In genomic region chr16:71722801-71723536, GRCh38 we compare ENCODE assay signal across 8 cellular contexts. TPM values are rescaled to one million over a fixed set of nuclear protein-coding genes. Genes with fewer than 3 reads are reported as not detected.
DNase-seq lines count a peak whose midpoint lies in the region; ATAC-seq, FAIRE-seq and TF ChIP-seq lines count a peak whose summit lies in the region.

No MANE protein-coding gene starts in this region.

- peak overlapping the region; percentile 69 for H3K9ac ChIP-seq in keratinocyte (ENCODE audit: control insufficient read depth, extremely low read depth, insufficient read depth, low read length)

- H3K9me3 ChIP-seq in keratinocyte (ENCODE audit: control insufficient read depth, low read depth, low read length), result no peaks in the 10 kb centered on the region

- DNase-seq in NCI-H1436 (lab: John Stamatoyannopoulos, UW) (peak; percentile 19), NCI-H1436 treated with DMSO at 0.1 percent for 48 hours (lab: John Stamatoyannopoulos, UW) (no peak), NCI-H128 (lab: John Stamatoyannopoulos, UW; ENCODE audit: unreplicated experiment) (peak; percentile 12), keratinocyte (ENCODE audit: low read depth, low spot score) (peak; percentile 48)
- peak; percentile 9 to 22 (median 14) for DNase-seq in activated CD4-positive, CD25-positive, alpha-beta regulatory T cell (lab: John Stamatoyannopoulos, UW)
- peak; percentile 56 for DNase-seq in central memory CD4-positive, alpha-beta T cell
- DNase-seq in stimulated activated CD4-positive, alpha-beta T cell treated with anti-CD3 and anti-CD28 coated beads, Interleukin-15, amount 100 ng/mL, for 1 hour (ENCODE audit: low read depth in 1 of 2, low spot score in 1 of 2), result peak; percentile 31 to 40

- H3K79me2 ChIP-seq in keratinocyte (ENCODE audit: control insufficient read depth, insufficient read depth, low read length), result peaks cover 28% of the 10 kb centered on the region

- no peak for FAIRE-seq in keratinocyte (lab: Jason Lieb, UNC)

- peak; percentile 34 for ATAC-seq in HG02678 (IDR thresholded peaks at IDR 0.05; ENCODE audit: unreplicated experiment)

- peaks cover 0 to 3% of the 10 kb centered on the region in 2 experiments for H3K36me3 ChIP-seq in keratinocyte (ENCODE audit: control insufficient read depth in 2 of 2, extremely low read depth in 1 of 2, insufficient read depth in 2 of 2, low read length in 2 of 2)

- no peaks in the 10 kb centered on the region for H4K20me1 ChIP-seq in keratinocyte (ENCODE audit: control insufficient read depth, extremely low read depth, insufficient read depth, low read length)

- H3K4me2 ChIP-seq in keratinocyte (ENCODE audit: control insufficient read depth, extremely low read depth, insufficient read depth, low read depth, low read length), result peak overlapping the region; percentile 78

- peak overlapping the region; percentile 72 to 92 (median 83) for H3K4me3 ChIP-seq in keratinocyte (ENCODE audit: control insufficient read depth in 2 of 3, extremely low read depth in 1 of 3, insufficient read depth in 2 of 3, low read depth in 1 of 3, low read length in 3 of 3)

- peak overlapping the region; percentile 94 for H2AFZ ChIP-seq in keratinocyte (ENCODE audit: control insufficient read depth, low read length)

- no peak for TF ChIP-seq CTCF in keratinocyte (optimal IDR thresholded peaks at IDR 0.05 in 1 of 3, IDR thresholded peaks at IDR 0.05 in 1 of 3, conservative IDR thresholded peaks at IDR 0.05 in 1 of 3; ENCODE audit: extremely low read depth in 1 of 3, insufficient read depth in 2 of 3, low read length in 3 of 3)

- peaks cover 11% of the 10 kb centered on the region for H3K4me1 ChIP-seq in keratinocyte (ENCODE audit: control insufficient read depth, extremely low read depth, insufficient read depth, low read length)

- no peaks in the 10 kb centered on the region for H3K9me1 ChIP-seq in keratinocyte (ENCODE audit: control insufficient read depth, extremely low read depth, insufficient read depth, low read length)

- dilution Hi-C loops in keratinocyte (cut with MboI; ENCODE audit: extremely low pct_ligation_motif_present, low sequenced_read_pairs), result no loop called here

- H3K27ac ChIP-seq in keratinocyte (ENCODE audit: control insufficient read depth, insufficient read depth, low read length), result peak overlapping the region; percentile 50

- H3K27me3 ChIP-seq in keratinocyte (ENCODE audit: control insufficient read depth, extremely low read depth, insufficient read depth, low read length), result peaks cover 4% of the 10 kb centered on the region

RNA-seq across cellular contexts. Expression of gene PHLPP2, which starts 1.5 kb away (rescaled TPM):
- polyA plus RNA-seq in keratinocyte, result 6.0 to 7.6 TPM (median 6.5 TPM) in 3 replicates
- 1.4 TPM for polyA plus RNA-seq in keratinocyte (2011; ENCODE audit: low read depth)
- 2.6 and 4.6 TPM in 2 replicates for polyA plus RNA-seq in keratinocyte (2011; cell fraction: cytosol; rRNA removed)
- polyA plus RNA-seq in keratinocyte (2011; cell fraction: nucleus; rRNA removed), result 11.4 and 14.0 TPM in 2 replicates
- 1.8 and 4.5 TPM in 2 replicates for polyA plus RNA-seq in keratinocyte (2012; ENCODE audit: low replicate concordance)
- 13.3 to 19.7 TPM (median 15.0 TPM) in 3 replicates for polyA minus RNA-seq in keratinocyte
- polyA minus RNA-seq in keratinocyte (2011; cell fraction: cytosol; rRNA and poly(A)+ RNA removed), result 9.0 TPM
- polyA minus RNA-seq in keratinocyte (2011; cell fraction: nucleus; rRNA and poly(A)+ RNA removed), result 15.9 and 23.0 TPM in 2 replicates
